ENCODE assay signal across 15 cellular contexts in genomic region chr9:33722359-33722675, GRCh38.
"Had no signal": no experiment of that assay in that cellular context is flagged by ENCODE, and none has a peak within 500 bp of the region (broad histone marks: within the 10 kb centered on the region; RNA-seq: fewer than 3 reads in every experiment).

No MANE protein-coding gene starts in this region.

- H3K9me3 Mint-ChIP-seq: effector memory CD8-positive, alpha-beta T cell; stimulated activated naive CD8-positive, alpha-beta T cell treated with anti-CD3 and anti-CD28 coated beads, Interleukin-15, amount 100 ng/mL, for 72 hours had no signal

- H3K4me3 Mint-ChIP-seq: activated B cell treated with CpG ODN at 0.5 μM for 24 hours; activated CD4-positive, alpha-beta T cell treated with anti-CD3 and anti-CD28 coated beads for 36 hours; activated naive CD8-positive, alpha-beta T cell treated with anti-CD3 and anti-CD28 coated beads for 36 hours; central memory CD8-positive, alpha-beta T cell; stimulated activated naive CD8-positive, alpha-beta T cell treated with anti-CD3 and anti-CD28 coated beads, Interleukin-15, amount 100 ng/mL, for 72 hours had no signal

- H3K27me3 ChIP-seq: breast epithelium, dorsolateral prefrontal cortex, gastrocnemius medialis, pancreas, suprapubic skin had no signal

- H3K27ac Mint-ChIP-seq: activated B cell treated with CpG ODN at 0.5 μM for 24 hours; activated CD4-positive, alpha-beta T cell treated with anti-CD3 and anti-CD28 coated beads for 36 hours; activated naive CD8-positive, alpha-beta T cell treated with anti-CD3 and anti-CD28 coated beads for 36 hours; effector memory CD8-positive, alpha-beta T cell; stimulated activated naive CD8-positive, alpha-beta T cell treated with anti-CD3 and anti-CD28 coated beads, Interleukin-15, amount 100 ng/mL, for 72 hours had no signal

- H3K36me3 Mint-ChIP-seq: activated naive CD8-positive, alpha-beta T cell treated with anti-CD3 and anti-CD28 coated beads for 36 hours; naive thymus-derived CD4-positive, alpha-beta T cell had no signal

- H3K27ac ChIP-seq: breast epithelium, esophagus squamous epithelium, gastrocnemius medialis, pancreas, suprapubic skin, transverse colon had no signal

- H3K9me3 ChIP-seq: breast epithelium, esophagus squamous epithelium, gastrocnemius medialis, pancreas, suprapubic skin had no signal

- DNase-seq: esophagus squamous epithelium had no signal

- H3K4me1 ChIP-seq: breast epithelium had no signal

- H3K4me3 ChIP-seq: esophagus squamous epithelium, gastrocnemius medialis, lung, pancreas, suprapubic skin, transverse colon had no signal

- H3K36me3 ChIP-seq: breast epithelium, esophagus squamous epithelium, gastrocnemius medialis, pancreas, suprapubic skin, transverse colon had no signal
